ENCODE assay signal across 19 cellular contexts in the genomic region with DNA sequence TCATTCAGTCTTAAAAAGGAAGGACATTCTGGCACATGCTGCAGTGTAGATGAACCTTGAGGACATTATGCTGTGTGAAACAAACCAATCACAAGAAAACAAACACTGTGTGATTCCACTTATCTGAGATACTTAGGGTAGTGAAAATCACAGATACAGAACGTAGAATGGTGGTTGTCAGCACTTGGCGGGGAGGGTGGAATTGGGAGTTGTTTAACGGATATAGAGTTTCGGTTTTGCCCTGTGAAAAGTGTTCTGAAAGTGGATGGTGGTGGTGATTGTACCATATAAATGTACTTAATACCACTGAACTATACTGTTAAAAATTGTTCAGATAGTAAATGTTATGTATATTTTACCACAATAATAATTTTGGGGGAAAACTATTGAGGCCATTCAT. TPM values are rescaled to one million over a fixed set of nuclear protein-coding genes. Genes with fewer than 3 reads are reported as not detected.
DNase-seq lines count a peak whose midpoint lies in the region; TF ChIP-seq lines count a peak whose summit lies in the region.
"Had no signal": no experiment of that assay in that cellular context is flagged by ENCODE, and none has a peak within 500 bp of the region (broad histone marks: within the 10 kb centered on the region; RNA-seq: fewer than 3 reads in every experiment).

No MANE protein-coding gene starts in this region.

- no peak overlapping the region for H2AFZ ChIP-seq in MM.1S (ENCODE audit: low read length)

- no peaks in the 10 kb centered on the region for H3K27me3 Mint-ChIP-seq in nephron progenitor cell (ENCODE audit: low read depth, poor library complexity)
- no peaks in the 10 kb centered on the region for H3K27me3 Mint-ChIP-seq in activated T-helper 2 cell treated with anti-CD3 and anti-CD28 coated beads, Interferon-gamma antibody, Interleukin-2, Interleukin-4, amounts not matched to agents 10 μg/mL and 5 μg/mL and 100 μg/mL, durations not matched to agents 14 hours and 24 hours and 36 hours (ENCODE audit: low read depth)
- H3K27me3 Mint-ChIP-seq: CD4-positive, alpha-beta T cell had no signal

- no peaks in the 10 kb centered on the region for H3K9me3 Mint-ChIP-seq in nephron progenitor cell
- H3K9me3 Mint-ChIP-seq in activated T-helper 2 cell treated with anti-CD3 and anti-CD28 coated beads, Interferon-gamma antibody, Interleukin-2, Interleukin-4, amounts not matched to agents 10 μg/mL and 5 μg/mL and 100 μg/mL, durations not matched to agents 14 hours and 24 hours and 36 hours: no peaks in the 10 kb centered on the region
- H3K9me3 Mint-ChIP-seq: CD14-positive monocyte; CD4-positive, alpha-beta T cell; CD8-positive, alpha-beta T cell had no signal

- H3K4me3 Mint-ChIP-seq in nephron progenitor cell: no peak overlapping the region
- H3K4me3 Mint-ChIP-seq in activated T-helper 2 cell treated with anti-CD3 and anti-CD28 coated beads, Interferon-gamma antibody, Interleukin-2, Interleukin-4, amounts not matched to agents 10 μg/mL and 5 μg/mL and 100 μg/mL, durations not matched to agents 14 hours and 24 hours and 36 hours (ENCODE audit: low read depth): no peak overlapping the region
- H3K4me3 Mint-ChIP-seq: CD14-positive monocyte; CD4-positive, alpha-beta T cell; CD8-positive, alpha-beta T cell had no signal

- H3K4me1 ChIP-seq in MM.1S (ENCODE audit: low read length): peaks cover 31% of the 10 kb centered on the region
- H3K4me1 ChIP-seq: BE2C had no signal

- no peak for TF ChIP-seq CTCF in MM.1S (IDR thresholded peaks at IDR 0.05; ENCODE audit: low read length)
- TF ChIP-seq CTCF in nephron progenitor cell (IDR thresholded peaks at IDR 0.05): no peak

- peaks cover 13% of the 10 kb centered on the region; the same call in 1 of the 2 replicates for H3F3A ChIP-seq in MM.1S (ENCODE audit: insufficient read depth, low read length)

- no peaks in the 10 kb centered on the region for H3K9me3 ChIP-seq in MM.1S (replicated peaks; ENCODE audit: insufficient read depth, low read length)
- H3K9me3 ChIP-seq: BE2C, BLaER1, Caco-2 had no signal

- DNase-seq in MM.1S: peak; percentile 56
- peak; percentile 19 for DNase-seq in RPMI8226
- DNase-seq in nephron progenitor cell: no peak
- DNase-seq in activated T-helper 2 cell treated with anti-CD3 and anti-CD28 coated beads, Interferon-gamma antibody, Interleukin-2, Interleukin-4, amounts not matched to agents 10 μg/mL and 5 μg/mL and 100 μg/mL, durations not matched to agents 14 hours and 24 hours and 36 hours (ENCODE audit: low spot score): no peak
- no peak for DNase-seq in activated gamma-delta T cell (lab: John Stamatoyannopoulos, UW)
- DNase-seq in activated CD4-positive, alpha-beta T cell treated with anti-CD3 and anti-CD28 coated beads for 1 hour: no peak
- no peak for DNase-seq in HUDEP-2 (lab: John Stamatoyannopoulos, UW; ENCODE audit: unreplicated experiment in 76 of 76)
- DNase-seq: 8988T; ACHN; BE2C; C1 segment of cervical spinal cord; Caco-2; Calu3; CD4-positive, alpha-beta T cell; CD8-positive, alpha-beta T cell; DMS79 treated with DMSO at 0.1 percent for 48 hours; GF-D8 had no signal

- H4K20me1 ChIP-seq in MM.1S (ENCODE audit: insufficient read depth, low read length): no peaks in the 10 kb centered on the region
- H4K20me1 ChIP-seq: BLaER1 had no signal

- no peaks in the 10 kb centered on the region for H3K36me3 ChIP-seq in MM.1S (replicated peaks; ENCODE audit: insufficient read depth, low read length)

- H3K4me3 ChIP-seq in MM.1S (ENCODE audit: low read length): peak overlapping the region; percentile 4; the same call in 1 of the 2 replicates
- H3K4me3 ChIP-seq: BLaER1 had no signal

- H3K9ac ChIP-seq in MM.1S (ENCODE audit: low read length): no peak overlapping the region
- H3K9ac ChIP-seq: BLaER1 had no signal

- no peaks in the 10 kb centered on the region for H3K9me2 ChIP-seq in MM.1S (replicated peaks; ENCODE audit: insufficient read depth, low read length)

- H3K27me3 ChIP-seq in MM.1S (replicated peaks; ENCODE audit: insufficient read depth, low read length): no peaks in the 10 kb centered on the region
- H3K27me3 ChIP-seq: BE2C, BLaER1 had no signal

- peaks cover 20% of the 10 kb centered on the region for H3K4me1 Mint-ChIP-seq in nephron progenitor cell
- no peaks in the 10 kb centered on the region for H3K4me1 Mint-ChIP-seq in activated T-helper 2 cell treated with anti-CD3 and anti-CD28 coated beads, Interferon-gamma antibody, Interleukin-2, Interleukin-4, amounts not matched to agents 10 μg/mL and 5 μg/mL and 100 μg/mL, durations not matched to agents 14 hours and 24 hours and 36 hours (ENCODE audit: low read depth)
- H3K4me1 Mint-ChIP-seq: CD14-positive monocyte had no signal

- peak overlapping the region; percentile 41 for H3K27ac Mint-ChIP-seq in nephron progenitor cell
- H3K27ac Mint-ChIP-seq in activated T-helper 2 cell treated with anti-CD3 and anti-CD28 coated beads, Interferon-gamma antibody, Interleukin-2, Interleukin-4, amounts not matched to agents 10 μg/mL and 5 μg/mL and 100 μg/mL, durations not matched to agents 14 hours and 24 hours and 36 hours: no peak overlapping the region
- H3K27ac Mint-ChIP-seq: CD4-positive, alpha-beta T cell; CD8-positive, alpha-beta T cell had no signal

- no peaks in the 10 kb centered on the region for H3K79me2 ChIP-seq in MM.1S (ENCODE audit: low read length)

- H3K36me3 Mint-ChIP-seq in nephron progenitor cell (ENCODE audit: low read depth): peaks cover 28% of the 10 kb centered on the region
- peaks cover 18% of the 10 kb centered on the region for H3K36me3 Mint-ChIP-seq in activated T-helper 2 cell treated with anti-CD3 and anti-CD28 coated beads, Interferon-gamma antibody, Interleukin-2, Interleukin-4, amounts not matched to agents 10 μg/mL and 5 μg/mL and 100 μg/mL, durations not matched to agents 14 hours and 24 hours and 36 hours (ENCODE audit: low read depth)

- peak overlapping the region; percentile 59 for H3K4me2 ChIP-seq in MM.1S (ENCODE audit: low read depth, low read length)

- H3K27ac ChIP-seq in MM.1S (ENCODE audit: low read length): 0 out of 2 replicates have a peak overlapping the region, but pooled peaks have one; percentile 11

- intact Hi-C loops in activated T-helper 2 cell treated with anti-CD3 and anti-CD28 coated beads, Interferon-gamma antibody, Interleukin-2, Interleukin-4, amounts not matched to agents 10 μg/mL and 5 μg/mL and 100 μg/mL, durations not matched to agents 14 hours and 24 hours and 36 hours (cut with micrococcal nuclease): no loop called here

RNA-seq across cellular contexts. Expression of gene KAT14, which starts 18.4 kb away (rescaled TPM):
- 15.3 and 16.5 TPM in 2 replicates for total RNA-seq in activated T-helper 2 cell treated with anti-CD3 and anti-CD28 coated beads, Interferon-gamma antibody, Interleukin-2, Interleukin-4, amounts not matched to agents 10 μg/mL and 5 μg/mL and 100 μg/mL, durations not matched to agents 14 hours and 24 hours and 36 hours

RNA-seq across cellular contexts. Expression of gene PET117, which starts 18.4 kb away (rescaled TPM):
- 15.7 and 17.0 TPM in 2 replicates for total RNA-seq in activated T-helper 2 cell treated with anti-CD3 and anti-CD28 coated beads, Interferon-gamma antibody, Interleukin-2, Interleukin-4, amounts not matched to agents 10 μg/mL and 5 μg/mL and 100 μg/mL, durations not matched to agents 14 hours and 24 hours and 36 hours

Comparison
In these comparisons a context has a peak if more than half of its experiments do, and no peak if none do; other contexts are left out.
1. DNase-seq: peak in MM.1S (single experiment) and RPMI8226 (single experiment); none in nephron progenitor cell (single experiment), activated T-helper 2 cell treated with anti-CD3 and anti-CD28 coated beads, Interferon-gamma antibody, Interleukin-2, Interleukin-4, amounts not matched to agents 10 μg/mL and 5 μg/mL and 100 μg/mL, durations not matched to agents 14 hours and 24 hours and 36 hours (single experiment), activated gamma-delta T cell (single experiment), activated CD4-positive, alpha-beta T cell treated with anti-CD3 and anti-CD28 coated beads for 1 hour (single experiment) and HUDEP-2 (0 of 76).